ENCODE assay signal across 9 cellular contexts in genomic region chr9:110528645-110529044, GRCh38. TPM values are rescaled to one million over a fixed set of nuclear protein-coding genes. Genes with fewer than 3 reads are reported as not detected.
"Had no signal": no experiment of that assay in that cellular context is flagged by ENCODE, and none has a peak within 500 bp of the region (broad histone marks: within the 10 kb centered on the region; RNA-seq: fewer than 3 reads in every experiment).

No MANE protein-coding gene starts in this region.

- ATAC-seq: HCT116, HepG2 had no signal

- H3K9me3 ChIP-seq: HAP-1 had no signal

- DNase-seq: GM23248, GOT3, H7, HFFc6 had no signal

- H3K27me3 Mint-ChIP-seq: IgD-negative memory B cell had no signal

- H3K4me1 ChIP-seq: HAP-1 had no signal

- H3K4me3 ChIP-seq: GM23248, HAP-1 had no signal

- H3K36me3 ChIP-seq: HAP-1 had no signal

- H3K36me3 Mint-ChIP-seq: IgD-negative memory B cell had no signal

- H3K27ac Mint-ChIP-seq: HFFc6, IgD-negative memory B cell had no signal

- H3K9me3 Mint-ChIP-seq: HFFc6 had no signal

- H3K4me1 Mint-ChIP-seq: IgD-negative memory B cell had no signal

- H3K4me3 Mint-ChIP-seq: HFFc6, IgD-negative memory B cell had no signal

- H3K27ac ChIP-seq: GM23248, HL-60 had no signal

- FAIRE-seq: HepG2 had no signal

RNA-seq across cellular contexts. Expression of gene SVEP1, which starts 50.9 kb away (rescaled TPM):
- total RNA-seq: HepG2 had no signal
- polyA plus RNA-seq: HepG2, IgD-negative memory B cell had no signal
